ENCODE assay signal across 11 cellular contexts in genomic region chr7:134691820-134692705, GRCh38. TPM values are rescaled to one million over a fixed set of nuclear protein-coding genes. Genes with fewer than 3 reads are reported as not detected.
DNase-seq lines count a peak whose midpoint lies in the region; ATAC-seq and TF ChIP-seq lines count a peak whose summit lies in the region.
"Had no signal": no experiment of that assay in that cellular context is flagged by ENCODE, and none has a peak within 500 bp of the region (broad histone marks: within the 10 kb centered on the region; RNA-seq: fewer than 3 reads in every experiment).

No MANE protein-coding gene starts in this region.

- peak; percentile 70 for DNase-seq in AG10803 (ENCODE audit: low read depth)
- peak; percentile 75 to 81 for DNase-seq in SJSA1 (ENCODE audit: low read depth in 1 of 2, low spot score in 2 of 2)
- peak; percentile 53 for DNase-seq in esophagus muscularis mucosa (ENCODE audit: extremely low spot score)
- no peak for DNase-seq in sciatic nerve (ENCODE audit: low spot score)
- DNase-seq in globus pallidus (ENCODE audit: low spot score): no peak
- DNase-seq in stimulated activated CD4-positive, alpha-beta T cell treated with anti-CD3 and anti-CD28 coated beads, Interleukin-1b, Interleukin-23, amount 100 ng/mL, for 48 hours: no peak
- DNase-seq in DMS79 (lab: John Stamatoyannopoulos, UW): no peak
- DNase-seq in NCI-H1105 (lab: John Stamatoyannopoulos, UW): no peak
- DNase-seq: CD4-positive, alpha-beta T cell; NCI-H146 had no signal

- H3K4me1 ChIP-seq in SJSA1 (replicated peaks): peaks cover 74% of the 10 kb centered on the region
- peaks cover 14 to 80% (median 59%) of the 10 kb centered on the region in 4 donors for H3K4me1 ChIP-seq in esophagus muscularis mucosa

- TF ChIP-seq CTCF in AG10803 (conservative IDR thresholded peaks at IDR 0.05; ENCODE audit: low read length) (no peak), esophagus muscularis mucosa (IDR thresholded peaks at IDR 0.05) (no peak)

- 59% methylated on average over 10 of the region's 10 CpGs for WGBS in esophagus muscularis mucosa

- intact Hi-C loops in esophagus muscularis mucosa (cut with DNase I) (loop anchor here (2.0 to 10.0 kb wide), 3 partner anchors 60 to 293 kb away; partner anchors contain the start of gene AGBL3), sciatic nerve (cut with DNase I) (no loop called here)

- ATAC-seq in sciatic nerve: peak; percentile 47
- ATAC-seq: natural killer cell treated with Interleukin-12 subunit alpha and Interleukin-12 subunit beta and Interleukin-15 and Interleukin-18, amount 100 ng/mL, for 72 hours had no signal

- no peak for TF ChIP-seq EP300 in esophagus muscularis mucosa (IDR thresholded peaks at IDR 0.05)

- H3K36me3 ChIP-seq in SJSA1 (no peaks in the 10 kb centered on the region), esophagus muscularis mucosa (no peaks in the 10 kb centered on the region)

- TF ChIP-seq POLR2A in esophagus muscularis mucosa (IDR thresholded peaks at IDR 0.05; ENCODE audit: low read depth): no peak

- H3K4me3 ChIP-seq in AG10803 (ENCODE audit: low read length) (no peak overlapping the region), SJSA1 (no peak overlapping the region), esophagus muscularis mucosa (no peak overlapping the region)

- H3K9me3 ChIP-seq in SJSA1 (replicated peaks) (no peaks in the 10 kb centered on the region), esophagus muscularis mucosa (no peaks in the 10 kb centered on the region)

- peak overlapping the region; percentile 88 for H3K27ac ChIP-seq in SJSA1
- peak overlapping the region in 3 of 4 donors; percentile 78 to 84 (median 82) for H3K27ac ChIP-seq in esophagus muscularis mucosa (replicated peaks in 1 of 4)

- no peaks in the 10 kb centered on the region for H3K27me3 ChIP-seq in SJSA1 (replicated peaks)
- H3K27me3 ChIP-seq in esophagus muscularis mucosa: no peaks in the 10 kb centered on the region

RNA-seq across cellular contexts. Expression of gene BPGM, which starts 45.4 kb away (rescaled TPM):
- 43.7 and 45.4 TPM in 2 replicates for total RNA-seq in SJSA1 (2014; rRNA removed; shearing (Covaris generic))
- 10 to 100 TPM; 19.1 to 29.4 (median 22.7) TPM for total RNA-seq in esophagus muscularis mucosa
- 28.2 TPM for total RNA-seq in sciatic nerve

Comparison
In these comparisons a context has a peak if more than half of its experiments do, and no peak if none do; other contexts are left out.
1. DNase-seq: peak in AG10803 (single experiment), SJSA1 (2 of 2) and esophagus muscularis mucosa (single experiment); none in sciatic nerve (single experiment), globus pallidus (single experiment), stimulated activated CD4-positive, alpha-beta T cell treated with anti-CD3 and anti-CD28 coated beads, Interleukin-1b, Interleukin-23, amount 100 ng/mL, for 48 hours (single experiment), DMS79 (single experiment) and NCI-H1105 (single experiment).